2 cellular contexts compared by ENCODE assay signal in the genomic region with DNA sequence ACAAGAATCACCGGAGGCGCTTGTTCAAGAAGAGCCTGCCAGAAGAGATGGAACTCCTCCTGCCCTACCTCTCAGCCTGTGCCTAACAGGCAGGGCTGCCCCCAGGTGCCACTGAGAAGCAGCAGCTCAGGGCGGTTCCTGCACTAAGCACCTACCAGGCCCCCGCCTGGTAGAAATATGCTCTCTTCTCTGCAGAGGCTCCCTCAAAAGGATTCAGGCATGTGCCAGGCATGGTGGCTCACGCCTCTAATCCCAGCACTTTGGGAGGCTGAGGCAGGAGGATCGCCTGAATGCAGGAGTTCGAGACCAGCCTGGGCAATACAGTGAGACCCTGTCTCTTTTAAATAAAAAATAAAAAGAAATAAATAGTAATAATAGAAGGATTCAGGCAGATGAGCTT.
A peak's percentile ranks its signal among the peaks of the same experiment; 100 is the strongest.
TF ChIP-seq lines count a peak whose summit lies in the region.

No MANE protein-coding gene starts in this region.

TF ChIP-seq in HEK293, 187 proteins besides CTCF, POLR2A, EP300 and RAD21:
- no peak for TF ChIP-seq SP3 (tag by site-specific recombination; IDR thresholded peaks at IDR 0.05)
- TF ChIP-seq ZNF529 (tag by site-specific recombination; IDR thresholded peaks at IDR 0.05; ENCODE audit: insufficient replicate concordance): no peak
- TF ChIP-seq ZNF121 (tag by site-specific recombination; IDR thresholded peaks at IDR 0.05): peak; percentile 79; the same call in 1 of the 2 replicates
- TF ChIP-seq ZNF426 (tag by site-specific recombination; IDR thresholded peaks at IDR 0.05): no peak
- TF ChIP-seq ZNF354C (tag by site-specific recombination; IDR thresholded peaks at IDR 0.05; ENCODE audit: borderline replicate concordance, low read depth): no peak
- TF ChIP-seq ZSCAN23 (tag by site-specific recombination; IDR thresholded peaks at IDR 0.05): no peak
- TF ChIP-seq, protein P1, sequence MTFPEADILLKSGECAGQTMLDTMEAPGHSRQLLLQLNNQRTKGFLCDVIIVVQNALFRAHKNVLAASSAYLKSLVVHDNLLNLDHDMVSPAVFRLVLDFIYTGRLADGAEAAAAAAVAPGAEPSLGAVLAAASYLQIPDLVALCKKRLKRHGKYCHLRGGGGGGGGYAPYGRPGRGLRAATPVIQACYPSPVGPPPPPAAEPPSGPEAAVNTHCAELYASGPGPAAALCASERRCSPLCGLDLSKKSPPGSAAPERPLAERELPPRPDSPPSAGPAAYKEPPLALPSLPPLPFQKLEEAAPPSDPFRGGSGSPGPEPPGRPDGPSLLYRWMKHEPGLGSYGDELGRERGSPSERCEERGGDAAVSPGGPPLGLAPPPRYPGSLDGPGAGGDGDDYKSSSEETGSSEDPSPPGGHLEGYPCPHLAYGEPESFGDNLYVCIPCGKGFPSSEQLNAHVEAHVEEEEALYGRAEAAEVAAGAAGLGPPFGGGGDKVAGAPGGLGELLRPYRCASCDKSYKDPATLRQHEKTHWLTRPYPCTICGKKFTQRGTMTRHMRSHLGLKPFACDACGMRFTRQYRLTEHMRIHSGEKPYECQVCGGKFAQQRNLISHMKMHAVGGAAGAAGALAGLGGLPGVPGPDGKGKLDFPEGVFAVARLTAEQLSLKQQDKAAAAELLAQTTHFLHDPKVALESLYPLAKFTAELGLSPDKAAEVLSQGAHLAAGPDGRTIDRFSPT (tag by site-specific recombination; IDR thresholded peaks at IDR 0.05): no peak

TF ChIP-seq in K562, 482 proteins besides CTCF, POLR2A, EP300 and RAD21:
- TF ChIP-seq SAP30 (IDR thresholded peaks at IDR 0.05; ENCODE audit: borderline replicate concordance, insufficient read depth, low read depth, low read length, poor library complexity, severe bottlenecking) (no peak), LARP7 (IDR thresholded peaks at IDR 0.05) (no peak), ZNF121 (CRISPR knock-in tag; conservative IDR thresholded peaks at IDR 0.05) (peak; percentile 41; the same call in 1 of the 2 replicates), SMC3 (conservative IDR thresholded peaks at IDR 0.05; ENCODE audit: insufficient read depth, low read depth, low read length) (no peak), ZNF764 (CRISPR knock-in tag; IDR thresholded peaks at IDR 0.05; ENCODE audit: low read depth) (no peak)
